Comparison of ENCODE assay signal across 8 cellular contexts in the genomic region with DNA sequence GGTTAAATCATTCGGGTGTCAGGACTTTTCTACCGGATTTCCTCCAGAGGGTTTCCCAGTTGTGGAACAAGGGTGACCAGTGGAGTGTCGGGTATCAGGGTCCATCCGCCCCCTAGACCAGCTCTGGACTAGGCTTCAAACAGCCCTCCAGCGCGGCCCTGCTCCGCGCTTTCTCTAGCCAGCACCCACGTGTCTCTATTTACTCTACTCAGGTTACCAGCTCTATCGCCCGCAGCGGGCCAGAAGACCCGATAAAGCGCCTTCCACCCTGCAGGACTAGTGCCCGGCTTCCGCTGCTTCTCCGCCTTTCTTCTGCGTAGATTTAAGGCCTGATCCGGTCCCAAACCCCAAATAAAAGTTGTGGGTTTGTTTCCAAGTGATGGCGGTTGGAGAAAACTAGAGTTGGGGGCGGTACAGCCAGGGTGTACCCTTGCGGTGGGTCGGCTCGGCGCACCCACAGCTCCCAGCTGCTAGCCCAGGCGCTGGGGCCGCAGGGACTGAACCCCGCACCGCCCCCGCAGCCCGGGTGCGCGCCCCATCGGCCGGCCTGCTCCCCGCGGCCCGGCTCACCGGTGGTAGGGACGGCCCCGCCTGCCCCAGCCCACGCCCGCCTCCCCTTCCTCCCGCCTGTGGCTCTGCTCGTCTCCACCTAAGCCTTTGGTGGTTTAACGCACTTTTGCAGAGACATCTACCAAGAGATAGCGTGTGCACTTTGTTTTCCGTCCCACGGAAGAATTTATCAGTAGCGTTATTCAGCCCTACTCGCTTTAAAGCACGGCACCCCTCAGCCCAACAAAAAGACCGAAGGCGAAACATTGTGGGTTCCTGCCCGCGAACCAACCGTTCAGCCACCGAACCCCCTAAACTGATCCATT. TPM values are rescaled to one million over a fixed set of nuclear protein-coding genes. Genes with fewer than 3 reads are reported as not detected.
DNase-seq lines count a peak whose midpoint lies in the region; ATAC-seq and TF ChIP-seq lines count a peak whose summit lies in the region.

No MANE protein-coding gene starts in this region.

- peaks cover 25% of the 10 kb centered on the region for H3K4me1 ChIP-seq in effector memory CD4-positive, alpha-beta T cell (ENCODE audit: control insufficient read depth, insufficient read depth, low read length, poor library complexity, severe bottlenecking)

- peaks cover 11% of the 10 kb centered on the region for H3K27me3 ChIP-seq in effector memory CD4-positive, alpha-beta T cell (replicated peaks; ENCODE audit: control insufficient read depth, insufficient read depth, low read length, poor library complexity, severe bottlenecking)

- peak in 1 of 3 experiments; percentile 9 for TF ChIP-seq CTCF in nephron (IDR thresholded peaks at IDR 0.05; ENCODE audit: unreplicated experiment in 3 of 3)
- peak; percentile 63 for TF ChIP-seq CTCF in type B pancreatic cell (conservative IDR thresholded peaks at IDR 0.05)

- peak overlapping the region; percentile 21 to 90 (median 89) for H3K27ac Mint-ChIP-seq in nephron
- peak overlapping the region; percentile 59 for H3K27ac Mint-ChIP-seq in type B pancreatic cell

- peak overlapping the region; percentile 95 for H3K4me3 ChIP-seq in effector memory CD4-positive, alpha-beta T cell (ENCODE audit: insufficient read depth, low read depth, low read length, poor library complexity, severe bottlenecking)

- peak overlapping the region; percentile 99 for H3K27ac ChIP-seq in KOPT-K1 (ENCODE audit: low read depth, low read length, poor library complexity, severe bottlenecking)
- H3K27ac ChIP-seq in effector memory CD4-positive, alpha-beta T cell (ENCODE audit: insufficient read depth, low read length, poor library complexity, severe bottlenecking): peak overlapping the region; percentile 74

- H3K4me1 Mint-ChIP-seq in nephron (peaks cover 45% of the 10 kb centered on the region), type B pancreatic cell (ENCODE audit: unreplicated experiment) (peaks cover 45% of the 10 kb centered on the region)

- ATAC-seq in GM18907 (IDR thresholded peaks at IDR 0.05; ENCODE audit: unreplicated experiment) (peak; percentile 35), GM19397 (IDR thresholded peaks at IDR 0.05; ENCODE audit: unreplicated experiment) (no peak)

- DNase-seq in activated CD4-positive, CD25-positive, alpha-beta regulatory T cell treated with anti-CD3 and anti-CD28 coated beads, Interleukin-2, amount 50 U/mL, for 72 hours: peak; percentile 82
- peak in 1 of 3 donors; percentile 31 for DNase-seq in effector memory CD4-positive, alpha-beta T cell
- DNase-seq in type B pancreatic cell (ENCODE audit: extremely low spot score, unreplicated experiment) (no peak), HT-29 (ENCODE audit: low spot score) (no peak)

- H3K9me3 ChIP-seq in KOPT-K1 (ENCODE audit: insufficient read depth, low read length, poor library complexity, severe bottlenecking): no peaks in the 10 kb centered on the region
- H3K9me3 ChIP-seq in effector memory CD4-positive, alpha-beta T cell (ENCODE audit: control insufficient read depth, low read length): no peaks in the 10 kb centered on the region

- H3K4me3 Mint-ChIP-seq in nephron (peak overlapping the region; percentile 95 to 100 (median 97)), type B pancreatic cell (peak overlapping the region; percentile 93)

- peaks cover 15% of the 10 kb centered on the region for H3K36me3 Mint-ChIP-seq in nephron (ENCODE audit: low read depth)
- peaks cover 11% of the 10 kb centered on the region for H3K36me3 Mint-ChIP-seq in type B pancreatic cell

- H3K27me3 Mint-ChIP-seq in nephron (ENCODE audit: low read depth) (peaks cover 66% of the 10 kb centered on the region), type B pancreatic cell (peaks cover 74% of the 10 kb centered on the region)

- H3K9me3 Mint-ChIP-seq in nephron: no peaks in the 10 kb centered on the region
- H3K9me3 Mint-ChIP-seq in type B pancreatic cell: no peaks in the 10 kb centered on the region

- peaks cover 46% of the 10 kb centered on the region for H3K36me3 ChIP-seq in KOPT-K1 (ENCODE audit: insufficient read depth, low read length)
- H3K36me3 ChIP-seq in effector memory CD4-positive, alpha-beta T cell (ENCODE audit: control insufficient read depth, insufficient read depth, low read length): no peaks in the 10 kb centered on the region

RNA-seq across cellular contexts. Expression of gene LEF1, which starts 2.1 kb away (rescaled TPM):
- total RNA-seq in type B pancreatic cell (ENCODE audit: low replicate concordance): 14.1 and 66.1 TPM in 2 replicates
- total RNA-seq in HT-29 (2014; rRNA removed; shearing (Covaris generic)): 0.10 and 0.21 TPM in 2 replicates

Comparison
In these comparisons a context has a peak if more than half of its experiments do, and no peak if none do; other contexts are left out.
1. RNA of gene LEF1, which starts 2.1 kb away (total RNA-seq): 14.1 to 66.1 TPM in type B pancreatic cell; 0.10 to 0.21 TPM in HT-29; every median in the first group is over 10 times any median in the second.